Comparison of ENCODE assay signal across 11 cellular contexts in the genomic region with DNA sequence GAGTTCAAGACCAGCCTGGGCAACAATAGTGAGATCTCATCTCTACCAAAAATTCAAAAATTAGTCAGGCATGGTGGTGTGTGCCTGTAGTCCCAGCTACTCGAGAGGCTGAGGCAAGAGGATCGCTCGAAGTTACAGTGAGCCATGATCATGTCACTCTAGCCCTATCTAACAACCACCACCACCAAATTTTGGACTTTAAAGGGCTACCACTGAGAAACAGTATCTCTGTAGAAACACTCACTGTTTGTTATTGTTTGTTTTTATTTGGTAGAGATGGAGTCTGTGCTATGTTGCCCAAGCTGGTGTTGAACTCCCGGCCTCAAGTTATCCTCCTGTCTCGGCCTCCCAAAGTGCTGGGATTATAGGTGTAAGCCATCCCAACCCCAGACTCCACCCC. TPM values are rescaled to one million over a fixed set of nuclear protein-coding genes. Genes with fewer than 3 reads are reported as not detected.
DNase-seq lines count a peak whose midpoint lies in the region; ATAC-seq, FAIRE-seq and TF ChIP-seq lines count a peak whose summit lies in the region.
"Had no signal": no experiment of that assay in that cellular context is flagged by ENCODE, and none has a peak within 500 bp of the region (broad histone marks: within the 10 kb centered on the region; RNA-seq: fewer than 3 reads in every experiment).

No MANE protein-coding gene starts in this region.

- H3K27me3 Mint-ChIP-seq in activated CD4-positive, alpha-beta T cell treated with anti-CD3 and anti-CD28 coated beads, Interleukin-2, amount 10 ng/mL, durations not matched to agents 24 days and 14 days, result no peaks in the 10 kb centered on the region
- no peaks in the 10 kb centered on the region for H3K27me3 Mint-ChIP-seq in activated CD8-positive, alpha-beta T cell treated with anti-CD3 and anti-CD28 coated beads for 36 hours

- peaks cover 47% of the 10 kb centered on the region for H3K4me1 Mint-ChIP-seq in activated CD4-positive, alpha-beta T cell treated with anti-CD3 and anti-CD28 coated beads, Interleukin-2, amount 10 ng/mL, durations not matched to agents 24 days and 14 days
- H3K4me1 Mint-ChIP-seq in activated CD8-positive, alpha-beta T cell treated with anti-CD3 and anti-CD28 coated beads for 36 hours (ENCODE audit: low read depth), result peaks cover 38% of the 10 kb centered on the region

- peak overlapping the region; percentile 87 for H3K27ac Mint-ChIP-seq in activated CD4-positive, alpha-beta T cell treated with anti-CD3 and anti-CD28 coated beads, Interleukin-2, amount 10 ng/mL, durations not matched to agents 24 days and 14 days
- peak overlapping the region; percentile 95 for H3K27ac Mint-ChIP-seq in activated CD8-positive, alpha-beta T cell treated with anti-CD3 and anti-CD28 coated beads for 36 hours

- TF ChIP-seq EP300 in HepG2 (IDR thresholded peaks at IDR 0.05; ENCODE audit: low read depth in 2 of 2, low read length in 2 of 2) (no peak), HepG2 (CRISPR knock-in tag; IDR thresholded peaks at IDR 0.05; ENCODE audit: borderline replicate concordance) (no peak)

- TF ChIP-seq RAD21 in HepG2 (CRISPR knock-in tag; IDR thresholded peaks at IDR 0.05), result no peak

- intact Hi-C loops in activated CD4-positive, alpha-beta T cell treated with anti-CD3 and anti-CD28 coated beads, Interleukin-2, amount 10 ng/mL, durations not matched to agents 24 days and 14 days (cut with micrococcal nuclease), result loop anchor here (1.0 to 10.0 kb wide), 5 partner anchors 8 to 479 kb away; a partner anchor contains a TSS
- intact Hi-C loops in activated CD8-positive, alpha-beta T cell treated with anti-CD3 and anti-CD28 coated beads for 36 hours (cut with micrococcal nuclease), result no loop called here
- intact Hi-C loops in HepG2 (cut with micrococcal nuclease; ENCODE audit: unreplicated experiment), result loop anchor here (2.0 kb wide), 1 partner anchor 55 kb away; no protein-coding TSS in a partner anchor
- intact Hi-C loops in left colon (cut with DNase I, micrococcal nuclease), result no loop called here

- in situ Hi-C loops in HepG2 (cut with HindIII; ENCODE audit: extremely low pct_ligation_motif_present, low pct_unique_long_range_greater_than_20kb), result no loop called here

- H3K27ac ChIP-seq in HepG2 (ENCODE audit: extremely low read length, insufficient read depth, low read length) (no peak overlapping the region), substantia nigra (ENCODE audit: low read depth, low read length, poor library complexity, severe bottlenecking) (peak overlapping the region; percentile 7)

- peak; percentile 68 for DNase-seq in activated CD4-positive, alpha-beta T cell treated with anti-CD3 and anti-CD28 coated beads, Interleukin-2, amount 10 ng/mL, durations not matched to agents 24 days and 14 days
- DNase-seq in activated CD4-positive, alpha-beta T cell treated with anti-CD3 and anti-CD28 coated beads for 48 hours, result no peak
- no peak for DNase-seq in activated CD8-positive, alpha-beta T cell treated with anti-CD3 and anti-CD28 coated beads for 36 hours
- no peak for DNase-seq in HepG2 (ENCODE audit: low spot score)
- no peak for DNase-seq in substantia nigra (lab: John Stamatoyannopoulos, UW)
- DNase-seq in left colon, result no peak
- no peak for DNase-seq in A172 (ENCODE audit: low spot score)
- DNase-seq: NCI-H146; stimulated activated CD4-positive, alpha-beta T cell treated with anti-CD3 and anti-CD28 coated beads, Interleukin-4, amount 100 ng/mL, for 4 hours; T1000 had no signal

- no peak overlapping the region for H2AFZ ChIP-seq in HepG2 (ENCODE audit: low read length)

- FAIRE-seq in HepG2 (lab: Jason Lieb, UNC), result no peak

- H4K20me1 ChIP-seq in HepG2 (ENCODE audit: insufficient read depth, low read length), result no peaks in the 10 kb centered on the region

- H3K4me3 Mint-ChIP-seq in activated CD4-positive, alpha-beta T cell treated with anti-CD3 and anti-CD28 coated beads, Interleukin-2, amount 10 ng/mL, durations not matched to agents 24 days and 14 days, result peak overlapping the region; percentile 81
- peak overlapping the region; percentile 65 for H3K4me3 Mint-ChIP-seq in activated CD8-positive, alpha-beta T cell treated with anti-CD3 and anti-CD28 coated beads for 36 hours

- BruUV-seq in HepG2 (replicated peaks; lab: Mats Ljungman, UMichigan), result no TSS peak

- H3K4me3 ChIP-seq in HepG2 (replicated peaks in 1 of 3; ENCODE audit: insufficient read depth in 1 of 3, low read depth in 2 of 3, low read length in 3 of 3), result no peak overlapping the region

- H3K9me3 Mint-ChIP-seq in activated CD4-positive, alpha-beta T cell treated with anti-CD3 and anti-CD28 coated beads, Interleukin-2, amount 10 ng/mL, durations not matched to agents 24 days and 14 days, result no peaks in the 10 kb centered on the region
- no peaks in the 10 kb centered on the region for H3K9me3 Mint-ChIP-seq in activated CD8-positive, alpha-beta T cell treated with anti-CD3 and anti-CD28 coated beads for 36 hours

- H3K9ac ChIP-seq in HepG2 (ENCODE audit: insufficient read depth, low read depth, low read length), result 0 out of 2 replicates have a peak overlapping the region, but pooled peaks have one; percentile 39

- no peak for ATAC-seq in activated CD8-positive, alpha-beta T cell treated with anti-CD3 and anti-CD28 coated beads for 36 hours
- ATAC-seq in HepG2 (no peak), HG02884 (IDR thresholded peaks at IDR 0.05; ENCODE audit: unreplicated experiment) (no peak), left colon (no peak)

- H3K36me3 ChIP-seq in HepG2 (replicated peaks in 1 of 2; ENCODE audit: control insufficient read depth in 1 of 2, insufficient read depth in 2 of 2, low read length in 2 of 2), result peaks cover under 1 to 1% of the 10 kb centered on the region in 2 experiments; a peak in 1 of 5 replicates

- TF ChIP-seq POLR2A in HepG2 (IDR thresholded peaks at IDR 0.05; ENCODE audit: insufficient read depth in 1 of 2, low read depth in 2 of 2, low read length in 2 of 2), result no peak

- CTCF ChIA-PET in activated CD8-positive, alpha-beta T cell treated with anti-CD3 and anti-CD28 coated beads for 36 hours (lab: Charles Lee), result interaction anchor here (0.7 to 4.1 kb wide), 11 partner anchors 10 to 250 kb away, joined by 3 to 23 read pairs (median 9); no protein-coding TSS in a partner anchor
- CTCF ChIA-PET in HepG2 (lab: Yijun Ruan, JAX; ENCODE audit: low intra/inter-chr PET ratio, low total read pairs), result no interaction called here

- POLR2A ChIA-PET in activated CD8-positive, alpha-beta T cell treated with anti-CD3 and anti-CD28 coated beads for 36 hours (lab: Charles Lee), result interaction anchor here (0.9 to 29.4 kb wide), 9 partner anchors 3 to 161 kb away, joined by 3 to 960 read pairs (median 6); a partner anchor contains a TSS
- POLR2A ChIA-PET in HepG2 (lab: Yijun Ruan, JAX), result interaction anchor here (1.4 to 5.6 kb wide), 7 partner anchors 10 to 269 kb away, joined by 3 to 51 read pairs (median 10); a partner anchor contains a TSS

- WGBS in HepG2 (ENCODE audit: low lambda C conversion rate), result 92% methylated on average over 5 of the region's 5 CpGs

- H3K36me3 Mint-ChIP-seq in activated CD4-positive, alpha-beta T cell treated with anti-CD3 and anti-CD28 coated beads, Interleukin-2, amount 10 ng/mL, durations not matched to agents 24 days and 14 days (ENCODE audit: low read depth), result peaks cover 26% of the 10 kb centered on the region
- H3K36me3 Mint-ChIP-seq in activated CD8-positive, alpha-beta T cell treated with anti-CD3 and anti-CD28 coated beads for 36 hours (ENCODE audit: low read depth), result peaks cover 30% of the 10 kb centered on the region

- peaks cover 80% of the 10 kb centered on the region for H3K4me1 ChIP-seq in HepG2 (ENCODE audit: insufficient read depth, low read length)

- no peak overlapping the region for H3K4me2 ChIP-seq in HepG2 (ENCODE audit: low read depth, low read length)

- TF ChIP-seq CTCF in activated CD8-positive, alpha-beta T cell treated with anti-CD3 and anti-CD28 coated beads for 36 hours (IDR thresholded peaks at IDR 0.05), result no peak
- TF ChIP-seq CTCF in HepG2 (CRISPR knock-in tag; IDR thresholded peaks at IDR 0.05), result no peak

- H3K27me3 ChIP-seq in HepG2 (ENCODE audit: control insufficient read depth in 1 of 2, insufficient read depth in 2 of 2, low read length in 2 of 2), result no peaks in the 10 kb centered on the region

- no peaks in the 10 kb centered on the region for H3K9me3 ChIP-seq in HepG2 (ENCODE audit: low read length)

- peaks cover 19% of the 10 kb centered on the region for H3K79me2 ChIP-seq in HepG2 (ENCODE audit: insufficient read depth, low read length)

RNA-seq across cellular contexts. Expression of a gene that starts 1.3 kb away (rescaled TPM):
- 184 and 189 TPM in 2 replicates for total RNA-seq in activated CD4-positive, alpha-beta T cell treated with anti-CD3 and anti-CD28 coated beads, Interleukin-2, amount 10 ng/mL, durations not matched to agents 24 days and 14 days
- 100 to 1,000 TPM; 267 to 270 TPM for total RNA-seq in activated CD8-positive, alpha-beta T cell treated with anti-CD3 and anti-CD28 coated beads for 36 hours
- 3.3 and 5.3 TPM in 2 replicates for total RNA-seq in HepG2 (2016; rRNA removed; fragmentation: Illumina TruSeq; extraction: Trizol)
- total RNA-seq in HepG2 (2016; cell fraction: cytosol; rRNA removed; fragmentation: Illumina TruSeq; extraction: Trizol; ENCODE audit: low read depth), result 6.8 and 10.0 TPM in 2 replicates
- total RNA-seq in HepG2 (2016; cell fraction: insoluble cytoplasmic fraction; rRNA removed; fragmentation: Illumina TruSeq; extraction: Trizol), result 4.4 and 4.5 TPM in 2 replicates
- total RNA-seq in HepG2 (2016; cell fraction: membrane; rRNA removed; fragmentation: Illumina TruSeq; extraction: Trizol), result 9.1 and 9.4 TPM in 2 replicates
- total RNA-seq in HepG2 (2016; cell fraction: nucleus; rRNA removed; fragmentation: Illumina TruSeq; extraction: Trizol), result 2.6 and 3.2 TPM in 2 replicates
- 50.5 and 89.7 TPM in 2 replicates for polyA plus RNA-seq in HepG2 (2011; rRNA removed)
- polyA plus RNA-seq in HepG2 (2011; cell fraction: cytosol; rRNA removed), result 14.6 and 28.0 TPM in 2 replicates
- 19.7 and 23.1 TPM in 2 replicates for polyA plus RNA-seq in HepG2 (2011; cell fraction: nucleus; rRNA removed)
- 16.6 and 21.8 TPM in 2 replicates for polyA plus RNA-seq in HepG2 (2012)
- 26.5 and 33.4 TPM in 2 replicates for polyA plus RNA-seq in HepG2 (2016; cell fraction: cytosol; fragmentation: Illumina TruSeq; extraction: Trizol; ENCODE audit: low read depth)
- 15.4 and 17.2 TPM in 2 replicates for polyA plus RNA-seq in HepG2 (2016; cell fraction: insoluble cytoplasmic fraction; fragmentation: Illumina TruSeq; extraction: Trizol; ENCODE audit: low read depth)
- 28.1 and 30.3 TPM in 2 replicates for polyA plus RNA-seq in HepG2 (2016; cell fraction: membrane; fragmentation: Illumina TruSeq; extraction: Trizol; ENCODE audit: low read depth)
- polyA plus RNA-seq in HepG2 (2016; cell fraction: nucleus; fragmentation: Illumina TruSeq; extraction: Trizol; ENCODE audit: insufficient read depth, low read depth), result 8.4 and 13.3 TPM in 2 replicates
- 24.6 and 37.9 TPM in 2 replicates for polyA minus RNA-seq in HepG2 (2011; rRNA and poly(A)+ RNA removed; ENCODE audit: low replicate concordance)
- 14.7 and 29.2 TPM in 2 replicates for polyA minus RNA-seq in HepG2 (2011; cell fraction: cytosol; rRNA and poly(A)+ RNA removed)
- 4.2 and 7.1 TPM in 2 replicates for polyA minus RNA-seq in HepG2 (2011; cell fraction: nucleus; rRNA and poly(A)+ RNA removed)
- 100 to 1,000 TPM in 1 of 2 donors, 10 to 100 TPM in 1; 75.6 to 113 TPM for total RNA-seq in left colon
- total RNA-seq in A172 (2014; rRNA removed; shearing (Covaris generic)), result 2.7 and 6.5 TPM in 2 replicates

RNA-seq across cellular contexts. Expression of a gene that starts 23.6 kb away (rescaled TPM):
- total RNA-seq in activated CD4-positive, alpha-beta T cell treated with anti-CD3 and anti-CD28 coated beads, Interleukin-2, amount 10 ng/mL, durations not matched to agents 24 days and 14 days, result 35.0 and 42.4 TPM in 2 replicates
- 10 to 100 TPM; 37.2 to 44.5 TPM for total RNA-seq in activated CD8-positive, alpha-beta T cell treated with anti-CD3 and anti-CD28 coated beads for 36 hours
- total RNA-seq in HepG2 (2016; rRNA removed; fragmentation: Illumina TruSeq; extraction: Trizol) (1.4 and 1.5 TPM in 2 replicates), left colon (10 to 100 TPM; 23.6 to 89.3 TPM)
- 1.0 and 1.9 TPM in 2 replicates for total RNA-seq in HepG2 (2016; cell fraction: cytosol; rRNA removed; fragmentation: Illumina TruSeq; extraction: Trizol; ENCODE audit: low read depth)
- total RNA-seq in HepG2 (2016; cell fraction: insoluble cytoplasmic fraction; rRNA removed; fragmentation: Illumina TruSeq; extraction: Trizol), result 1.5 and 2.1 TPM in 2 replicates
- 3.1 and 3.6 TPM in 2 replicates for total RNA-seq in HepG2 (2016; cell fraction: membrane; rRNA removed; fragmentation: Illumina TruSeq; extraction: Trizol)
- 1.0 and 2.8 TPM in 2 replicates for total RNA-seq in HepG2 (2016; cell fraction: nucleus; rRNA removed; fragmentation: Illumina TruSeq; extraction: Trizol)
- 0.44 and 0.82 TPM in 2 replicates for polyA plus RNA-seq in HepG2 (2011; rRNA removed)
- 0.52 and 0.71 TPM in 2 replicates for polyA plus RNA-seq in HepG2 (2011; cell fraction: cytosol; rRNA removed)
- polyA plus RNA-seq in HepG2 (2011; cell fraction: nucleus; rRNA removed), result 0.42 TPM in 2 replicates
- 0.86 and 1.1 TPM in 2 replicates for polyA plus RNA-seq in HepG2 (2012)
- 1.7 and 2.0 TPM in 2 replicates for polyA plus RNA-seq in HepG2 (2016; cell fraction: cytosol; fragmentation: Illumina TruSeq; extraction: Trizol; ENCODE audit: low read depth)
- polyA plus RNA-seq in HepG2 (2016; cell fraction: insoluble cytoplasmic fraction; fragmentation: Illumina TruSeq; extraction: Trizol; ENCODE audit: low read depth), result 1.9 and 2.1 TPM in 2 replicates
- polyA plus RNA-seq in HepG2 (2016; cell fraction: membrane; fragmentation: Illumina TruSeq; extraction: Trizol; ENCODE audit: low read depth), result 3.0 and 5.1 TPM in 2 replicates
- 1.8 and 3.8 TPM in 2 replicates for polyA plus RNA-seq in HepG2 (2016; cell fraction: nucleus; fragmentation: Illumina TruSeq; extraction: Trizol; ENCODE audit: insufficient read depth, low read depth)
- 0.66 and 3.2 TPM in 2 replicates for polyA minus RNA-seq in HepG2 (2011; rRNA and poly(A)+ RNA removed; ENCODE audit: low replicate concordance)
- 0.79 and 1.5 TPM in 2 replicates for polyA minus RNA-seq in HepG2 (2011; cell fraction: cytosol; rRNA and poly(A)+ RNA removed)
- polyA minus RNA-seq in HepG2 (2011; cell fraction: nucleus; rRNA and poly(A)+ RNA removed), result 0.77 and 0.99 TPM in 2 replicates
- total RNA-seq in A172 (2014; rRNA removed; shearing (Covaris generic)), result 7.0 and 8.3 TPM in 2 replicates

RNA-seq across cellular contexts. Expression of a gene that starts 44.2 kb away (rescaled TPM):
- total RNA-seq in activated CD4-positive, alpha-beta T cell treated with anti-CD3 and anti-CD28 coated beads, Interleukin-2, amount 10 ng/mL, durations not matched to agents 24 days and 14 days, result 2.2 and 2.5 TPM in 2 replicates
- total RNA-seq in activated CD8-positive, alpha-beta T cell treated with anti-CD3 and anti-CD28 coated beads for 36 hours, result under 1 TPM; 0.49 to 0.52 TPM
- total RNA-seq in HepG2 (2016; rRNA removed; fragmentation: Illumina TruSeq; extraction: Trizol) (2.7 and 3.7 TPM in 2 replicates), left colon (1 to 10 TPM; 1.9 to 2.3 TPM)
- total RNA-seq in HepG2 (2016; cell fraction: cytosol; rRNA removed; fragmentation: Illumina TruSeq; extraction: Trizol; ENCODE audit: low read depth), result 3.1 and 3.3 TPM in 2 replicates
- total RNA-seq in HepG2 (2016; cell fraction: insoluble cytoplasmic fraction; rRNA removed; fragmentation: Illumina TruSeq; extraction: Trizol), result 2.3 and 3.7 TPM in 2 replicates
- 4.0 and 4.5 TPM in 2 replicates for total RNA-seq in HepG2 (2016; cell fraction: membrane; rRNA removed; fragmentation: Illumina TruSeq; extraction: Trizol)
- 4.4 and 6.1 TPM in 2 replicates for total RNA-seq in HepG2 (2016; cell fraction: nucleus; rRNA removed; fragmentation: Illumina TruSeq; extraction: Trizol)
- 5.7 and 11.5 TPM in 2 replicates for polyA plus RNA-seq in HepG2 (2011; rRNA removed)
- polyA plus RNA-seq in HepG2 (2011; cell fraction: cytosol; rRNA removed), result 3.4 and 3.8 TPM in 2 replicates
- 58.0 and 60.6 TPM in 2 replicates for polyA plus RNA-seq in HepG2 (2011; cell fraction: nucleus; rRNA removed)
- polyA plus RNA-seq in HepG2 (2012), result 1.5 and 7.5 TPM in 2 replicates
- 0.94 and 1.1 TPM in 2 replicates for polyA plus RNA-seq in HepG2 (2016; cell fraction: cytosol; fragmentation: Illumina TruSeq; extraction: Trizol; ENCODE audit: low read depth)
- 1.2 TPM in 2 replicates for polyA plus RNA-seq in HepG2 (2016; cell fraction: insoluble cytoplasmic fraction; fragmentation: Illumina TruSeq; extraction: Trizol; ENCODE audit: low read depth)
- 1.0 and 1.5 TPM in 2 replicates for polyA plus RNA-seq in HepG2 (2016; cell fraction: membrane; fragmentation: Illumina TruSeq; extraction: Trizol; ENCODE audit: low read depth)
- 10.2 and 12.1 TPM in 2 replicates for polyA plus RNA-seq in HepG2 (2016; cell fraction: nucleus; fragmentation: Illumina TruSeq; extraction: Trizol; ENCODE audit: insufficient read depth, low read depth)
- 6.3 and 21.9 TPM in 2 replicates for polyA minus RNA-seq in HepG2 (2011; rRNA and poly(A)+ RNA removed; ENCODE audit: low replicate concordance)
- 2.5 and 3.3 TPM in 2 replicates for polyA minus RNA-seq in HepG2 (2011; cell fraction: cytosol; rRNA and poly(A)+ RNA removed)
- 12.0 and 17.0 TPM in 2 replicates for polyA minus RNA-seq in HepG2 (2011; cell fraction: nucleus; rRNA and poly(A)+ RNA removed)
- 2.1 and 2.8 TPM in 2 replicates for total RNA-seq in A172 (2014; rRNA removed; shearing (Covaris generic))

Comparison
In these comparisons a context has a peak if more than half of its experiments do, and no peak if none do; other contexts are left out.
1. RNA of a gene that starts 1.3 kb away (total RNA-seq): 267 to 270 TPM in activated CD8-positive, alpha-beta T cell treated with anti-CD3 and anti-CD28 coated beads for 36 hours, 184 to 189 TPM in activated CD4-positive, alpha-beta T cell treated with anti-CD3 and anti-CD28 coated beads, Interleukin-2, amount 10 ng/mL, durations not matched to agents 24 days and 14 days and 75.6 to 113 TPM in left colon; 2.6 to 10.0 TPM in HepG2 and 2.7 to 6.5 TPM in A172; every median in the first group is over 4 times any median in the second.
2. intact Hi-C loops: an anchor here in activated CD4-positive, alpha-beta T cell treated with anti-CD3 and anti-CD28 coated beads, Interleukin-2, amount 10 ng/mL, durations not matched to agents 24 days and 14 days (1.0 to 10.0 kb wide) and HepG2 (2.0 kb wide); none called in activated CD8-positive, alpha-beta T cell treated with anti-CD3 and anti-CD28 coated beads for 36 hours and left colon.